Comparison of ENCODE assay signal across 8 cellular contexts in the genomic region with DNA sequence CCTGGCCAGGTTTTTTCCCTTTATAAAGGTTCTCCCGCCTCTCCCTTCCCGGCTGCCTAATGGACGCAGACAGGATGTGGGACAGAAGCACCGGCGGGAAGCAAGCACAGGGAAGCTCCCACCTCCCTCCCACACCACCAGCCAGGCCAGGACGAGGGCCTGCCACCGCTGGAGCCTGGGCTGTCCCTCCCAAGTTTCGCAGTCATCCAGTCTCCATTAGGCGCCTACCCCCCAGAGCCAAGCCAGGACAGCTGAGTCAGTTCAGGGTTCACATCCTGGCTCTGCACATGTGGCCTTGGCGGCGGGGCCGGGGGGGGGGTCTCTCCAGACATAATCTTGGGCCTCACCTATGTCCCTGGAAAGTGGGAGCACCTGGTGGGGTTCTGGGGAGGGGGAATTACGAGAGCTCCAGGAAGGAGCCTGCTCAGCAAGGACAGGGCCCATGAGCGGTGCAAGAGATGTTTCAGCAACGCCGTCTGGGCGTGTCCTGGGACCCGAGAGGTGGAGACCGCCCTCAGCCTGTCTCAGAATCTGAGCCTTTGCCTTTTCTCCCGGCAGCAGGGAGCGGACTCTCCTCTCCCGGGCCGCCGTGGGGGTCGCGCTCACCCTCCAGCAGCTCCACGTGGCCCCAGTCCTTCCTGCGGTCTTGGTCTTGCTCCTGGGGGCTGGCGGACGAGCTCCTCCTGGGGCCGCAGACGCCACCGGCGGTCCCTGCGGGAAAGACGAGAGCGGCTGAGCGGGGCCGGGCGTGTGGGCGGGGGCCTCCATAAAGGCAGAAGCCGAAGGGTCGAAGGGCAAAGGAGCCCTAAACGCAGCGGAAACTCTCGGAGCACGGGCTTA. TPM values are rescaled to one million over a fixed set of nuclear protein-coding genes. Genes with fewer than 3 reads are reported as not detected.
DNase-seq lines count a peak whose midpoint lies in the region; ATAC-seq and TF ChIP-seq lines count a peak whose summit lies in the region.

No MANE protein-coding gene starts in this region.

- peak overlapping the region; percentile 87 for H3K4me3 Mint-ChIP-seq in mesothelial cell of epicardium

- DNase-seq in AG08395 (ENCODE audit: low spot score), result peak; percentile 59
- peak; percentile 17 to 54 for DNase-seq in dermis microvascular lymphatic vessel endothelial cell (ENCODE audit: low read depth in 2 of 2)
- peak in 1 of 2 experiments; percentile 68 for DNase-seq in mesothelial cell of epicardium (ENCODE audit: low spot score in 2 of 2, unreplicated experiment in 2 of 2)
- no peak for DNase-seq in thoracic aorta (ENCODE audit: low spot score)
- no peak for DNase-seq in posterior vena cava (ENCODE audit: low spot score)

- peak overlapping the region; percentile 79 for H3K4me3 ChIP-seq in thoracic aorta

- peaks cover 7% of the 10 kb centered on the region for H3K4me1 Mint-ChIP-seq in mesothelial cell of epicardium

- peaks cover 15% of the 10 kb centered on the region for H3K36me3 Mint-ChIP-seq in mesothelial cell of epicardium

- peak; percentile 2 for ATAC-seq in GM18873 (IDR thresholded peaks at IDR 0.05; ENCODE audit: low FRiP score, unreplicated experiment)
- ATAC-seq in HG03439 (IDR thresholded peaks at IDR 0.05; ENCODE audit: unreplicated experiment), result peak; percentile 27
- peak; percentile 80 for ATAC-seq in SK-N-SH treated with all-trans-retinoic acid at 6 μM for 48 hours
- no peak for ATAC-seq in thoracic aorta (ENCODE audit: insufficient number of reproducible peaks, low FRiP score, low read depth)

- H3K27me3 Mint-ChIP-seq in mesothelial cell of epicardium (ENCODE audit: low read depth), result peaks cover 4% of the 10 kb centered on the region

- H3K9me3 ChIP-seq in thoracic aorta, result no peaks in the 10 kb centered on the region

- H3K36me3 ChIP-seq in thoracic aorta, result peaks cover 3% of the 10 kb centered on the region

- peak overlapping the region; percentile 93 for H3K27ac Mint-ChIP-seq in mesothelial cell of epicardium

- H3K9me3 Mint-ChIP-seq in mesothelial cell of epicardium, result no peaks in the 10 kb centered on the region

- H3K4me1 ChIP-seq in thoracic aorta (ENCODE audit: control insufficient read depth in 1 of 2, low read depth in 2 of 2), result peaks cover 15 to 18% of the 10 kb centered on the region in 2 donors

- no peak overlapping the region for H3K27ac ChIP-seq in thoracic aorta

- intact Hi-C loops in posterior vena cava (cut with DNase I), result loop anchor here in 1 of 2 donors (10.0 kb wide), 1 partner anchor 58 kb away; the partner anchor contains the start of gene BSG

- H3K27me3 ChIP-seq in thoracic aorta (replicated peaks; ENCODE audit: insufficient read depth), result no peaks in the 10 kb centered on the region

- TF ChIP-seq CTCF in mesothelial cell of epicardium (IDR thresholded peaks at IDR 0.05; ENCODE audit: unreplicated experiment), result no peak
- no peak for TF ChIP-seq CTCF in thoracic aorta (IDR thresholded peaks at IDR 0.05)

TF ChIP-seq in SK-N-SH treated with all-trans-retinoic acid at 6 μM for 48 hours, 23 proteins besides CTCF, POLR2A, EP300 and RAD21 (continues in another document):
- TF ChIP-seq ESRRG (CRISPR knock-in tag; IDR thresholded peaks at IDR 0.05) (no peak), ISL1 (CRISPR knock-in tag; IDR thresholded peaks at IDR 0.05) (no peak), TSHZ2 (CRISPR knock-in tag; IDR thresholded peaks at IDR 0.05) (no peak), ZNF70 (CRISPR knock-in tag; IDR thresholded peaks at IDR 0.05) (no peak), TCF4 (CRISPR knock-in tag; IDR thresholded peaks at IDR 0.05; ENCODE audit: borderline replicate concordance) (no peak), BACH2 (CRISPR knock-in tag; IDR thresholded peaks at IDR 0.05; ENCODE audit: borderline replicate concordance) (no peak), ARNTL (CRISPR knock-in tag; IDR thresholded peaks at IDR 0.05; ENCODE audit: borderline replicate concordance, low read depth) (no peak), ZC3H10 (CRISPR knock-in tag; IDR thresholded peaks at IDR 0.05) (no peak), ZNF8 (CRISPR knock-in tag; IDR thresholded peaks at IDR 0.05) (no peak)
- TF ChIP-seq, protein P1, sequence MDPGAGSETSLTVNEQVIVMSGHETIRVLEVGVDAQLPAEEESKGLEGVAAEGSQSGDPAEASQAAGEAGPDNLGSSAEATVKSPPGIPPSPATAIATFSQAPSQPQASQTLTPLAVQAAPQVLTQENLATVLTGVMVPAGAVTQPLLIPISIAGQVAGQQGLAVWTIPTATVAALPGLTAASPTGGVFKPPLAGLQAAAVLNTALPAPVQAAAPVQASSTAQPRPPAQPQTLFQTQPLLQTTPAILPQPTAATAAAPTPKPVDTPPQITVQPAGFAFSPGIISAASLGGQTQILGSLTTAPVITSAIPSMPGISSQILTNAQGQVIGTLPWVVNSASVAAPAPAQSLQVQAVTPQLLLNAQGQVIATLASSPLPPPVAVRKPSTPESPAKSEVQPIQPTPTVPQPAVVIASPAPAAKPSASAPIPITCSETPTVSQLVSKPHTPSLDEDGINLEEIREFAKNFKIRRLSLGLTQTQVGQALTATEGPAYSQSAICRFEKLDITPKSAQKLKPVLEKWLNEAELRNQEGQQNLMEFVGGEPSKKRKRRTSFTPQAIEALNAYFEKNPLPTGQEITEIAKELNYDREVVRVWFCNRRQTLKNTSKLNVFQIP (CRISPR knock-in tag; IDR thresholded peaks at IDR 0.05; ENCODE audit: borderline replicate concordance, low read depth), result no peak
- TF ChIP-seq, protein P2, sequence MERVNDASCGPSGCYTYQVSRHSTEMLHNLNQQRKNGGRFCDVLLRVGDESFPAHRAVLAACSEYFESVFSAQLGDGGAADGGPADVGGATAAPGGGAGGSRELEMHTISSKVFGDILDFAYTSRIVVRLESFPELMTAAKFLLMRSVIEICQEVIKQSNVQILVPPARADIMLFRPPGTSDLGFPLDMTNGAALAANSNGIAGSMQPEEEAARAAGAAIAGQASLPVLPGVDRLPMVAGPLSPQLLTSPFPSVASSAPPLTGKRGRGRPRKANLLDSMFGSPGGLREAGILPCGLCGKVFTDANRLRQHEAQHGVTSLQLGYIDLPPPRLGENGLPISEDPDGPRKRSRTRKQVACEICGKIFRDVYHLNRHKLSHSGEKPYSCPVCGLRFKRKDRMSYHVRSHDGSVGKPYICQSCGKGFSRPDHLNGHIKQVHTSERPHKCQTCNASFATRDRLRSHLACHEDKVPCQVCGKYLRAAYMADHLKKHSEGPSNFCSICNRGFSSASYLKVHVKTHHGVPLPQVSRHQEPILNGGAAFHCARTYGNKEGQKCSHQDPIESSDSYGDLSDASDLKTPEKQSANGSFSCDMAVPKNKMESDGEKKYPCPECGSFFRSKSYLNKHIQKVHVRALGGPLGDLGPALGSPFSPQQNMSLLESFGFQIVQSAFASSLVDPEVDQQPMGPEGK (CRISPR knock-in tag; IDR thresholded peaks at IDR 0.05; ENCODE audit: borderline replicate concordance), result no peak

RNA-seq across cellular contexts. Expression of gene POLRMT, which starts 0.9 kb away (rescaled TPM):
- total RNA-seq in dermis microvascular lymphatic vessel endothelial cell, result 19.3 and 23.9 TPM in 2 replicates
- 49.5 to 56.4 TPM (median 56.4 TPM) in 3 replicates for total RNA-seq in mesothelial cell of epicardium
- total RNA-seq in thoracic aorta, result 10 to 100 TPM; 23.8 to 30.9 TPM
- total RNA-seq in posterior vena cava, result 10 to 100 TPM; 25.6 to 30.7 TPM

RNA-seq across cellular contexts. Expression of gene FGF22, which starts 7.2 kb away (rescaled TPM):
- total RNA-seq in dermis microvascular lymphatic vessel endothelial cell (not detected in 2 replicates), mesothelial cell of epicardium (0.25 to 0.38 TPM in 2 of 3 replicates, not detected in the other), thoracic aorta (under 1 TPM; 0.27 to 0.56 TPM), posterior vena cava (under 1 TPM in 1 of 2 donors, not detected in 1; 0.37 TPM)

RNA-seq across cellular contexts. Expression of gene RNF126, which starts 30.6 kb away (rescaled TPM):
- total RNA-seq in dermis microvascular lymphatic vessel endothelial cell (18.9 and 30.0 TPM in 2 replicates), mesothelial cell of epicardium (41.6 to 47.3 TPM (median 47.1 TPM) in 3 replicates), thoracic aorta (10 to 100 TPM; 47.8 to 61.9 TPM), posterior vena cava (10 to 100 TPM; 24.5 to 27.1 TPM)

RNA-seq across cellular contexts. Expression of gene HCN2, which starts 42.8 kb away (rescaled TPM):
- 0.39 and 0.76 TPM in 2 replicates for total RNA-seq in dermis microvascular lymphatic vessel endothelial cell
- total RNA-seq in mesothelial cell of epicardium, result 1.1 to 1.6 TPM (median 1.5 TPM) in 3 replicates
- total RNA-seq in thoracic aorta, result not detected
- total RNA-seq in posterior vena cava, result under 1 TPM; 0.10 to 0.37 TPM

RNA-seq across cellular contexts. Expression of gene FSTL3, which starts 43.7 kb away (rescaled TPM):
- total RNA-seq in dermis microvascular lymphatic vessel endothelial cell, result 3.1 and 5.9 TPM in 2 replicates
- total RNA-seq in mesothelial cell of epicardium, result 64.1 to 65.5 TPM (median 64.6 TPM) in 3 replicates
- total RNA-seq in thoracic aorta, result 100 to 1,000 TPM; 361 to 595 TPM
- total RNA-seq in posterior vena cava, result 100 to 1,000 TPM; 234 to 270 TPM

Comparison
In these comparisons a context has a peak if more than half of its experiments do, and no peak if none do; other contexts are left out.
1. DNase-seq: peak in AG08395 (single experiment) and dermis microvascular lymphatic vessel endothelial cell (2 of 2); none in thoracic aorta (single experiment) and posterior vena cava (single experiment).